ENCODE assay signal across 1 cellular context in genomic region chr17:71777048-71777638, GRCh38.
TF ChIP-seq lines count a peak whose summit lies in the region.

No MANE protein-coding gene starts in this region.

TF ChIP-seq in GM12878, 131 proteins besides CTCF, POLR2A, EP300 and RAD21 (continued from another document):
- no peak for TF ChIP-seq ZNF384 (IDR thresholded peaks at IDR 0.05; ENCODE audit: borderline replicate concordance, low read depth, low read length)
- TF ChIP-seq HSF1 (IDR thresholded peaks at IDR 0.05; ENCODE audit: low read depth, low read length), result no peak
- TF ChIP-seq JUNB (IDR thresholded peaks at IDR 0.05), result peak; percentile 39; the same call in 1 of the 2 replicates
- TF ChIP-seq POU2F2 (IDR thresholded peaks at IDR 0.05; ENCODE audit: borderline replicate concordance, low read depth, low read length), result no peak
- no peak for TF ChIP-seq E2F4 (IDR thresholded peaks at IDR 0.05; ENCODE audit: low read depth, low read length)
- peak; percentile 65; the same call in 1 of the 2 replicates for TF ChIP-seq IKZF1 (conservative IDR thresholded peaks at IDR 0.05)
- TF ChIP-seq TCF12 (IDR thresholded peaks at IDR 0.05; ENCODE audit: low read depth, low read length), result no peak
- TF ChIP-seq CBX3 (IDR thresholded peaks at IDR 0.05; ENCODE audit: borderline replicate concordance, low read depth), result no peak
- no peak for TF ChIP-seq NRF1 (conservative IDR thresholded peaks at IDR 0.05; ENCODE audit: low read depth, low read length)
- no peak for TF ChIP-seq ESRRA (IDR thresholded peaks at IDR 0.05; ENCODE audit: low read length)
- no peak for TF ChIP-seq ZBTB4 (CRISPR knock-in tag; IDR thresholded peaks at IDR 0.05)
- TF ChIP-seq GABPA (IDR thresholded peaks at IDR 0.05; ENCODE audit: low read depth), result no peak
- TF ChIP-seq CEBPB (IDR thresholded peaks at IDR 0.05; ENCODE audit: borderline replicate concordance in 1 of 2, low read depth in 2 of 2, low read length in 2 of 2), result no peak
- no peak for TF ChIP-seq E4F1 (IDR thresholded peaks at IDR 0.05; ENCODE audit: borderline replicate concordance, partially characterized antibody)
- TF ChIP-seq ZNF687 (IDR thresholded peaks at IDR 0.05), result no peak
- no peak for TF ChIP-seq PRDM15 (CRISPR knock-in tag; IDR thresholded peaks at IDR 0.05)
- TF ChIP-seq PML (IDR thresholded peaks at IDR 0.05; ENCODE audit: low read length), result no peak
- no peak for TF ChIP-seq CUX1 (IDR thresholded peaks at IDR 0.05; ENCODE audit: insufficient replicate concordance, low read depth, low read length)
- no peak for TF ChIP-seq ATF2 (IDR thresholded peaks at IDR 0.05; ENCODE audit: low read length)
- peak; percentile 65 for TF ChIP-seq RUNX3 (IDR thresholded peaks at IDR 0.05; ENCODE audit: low read length)
- no peak for TF ChIP-seq ZBED1 (IDR thresholded peaks at IDR 0.05; ENCODE audit: borderline replicate concordance)
- TF ChIP-seq SREBF1 (IDR thresholded peaks at IDR 0.05; ENCODE audit: low read length), result no peak
- TF ChIP-seq STAT1 (conservative IDR thresholded peaks at IDR 0.05), result no peak
- TF ChIP-seq PAX5 (IDR thresholded peaks at IDR 0.05; ENCODE audit: borderline replicate concordance, low read depth, low read length), result no peak
- TF ChIP-seq JUND (IDR thresholded peaks at IDR 0.05; ENCODE audit: low read depth, low read length), result no peak
- TF ChIP-seq NFYA (IDR thresholded peaks at IDR 0.05; ENCODE audit: borderline replicate concordance, low read depth, low read length), result no peak
- TF ChIP-seq SP1 (IDR thresholded peaks at IDR 0.05; ENCODE audit: low read depth, low read length), result no peak
- TF ChIP-seq IRF4 (IDR thresholded peaks at IDR 0.05; ENCODE audit: low read depth, low read length), result peak; percentile 31; the same call in 1 of the 2 replicates
TF ChIP-seq in GM12878: peak in this region for 9.
